Comparison of ENCODE assay signal across 21 cellular contexts in the genomic region with DNA sequence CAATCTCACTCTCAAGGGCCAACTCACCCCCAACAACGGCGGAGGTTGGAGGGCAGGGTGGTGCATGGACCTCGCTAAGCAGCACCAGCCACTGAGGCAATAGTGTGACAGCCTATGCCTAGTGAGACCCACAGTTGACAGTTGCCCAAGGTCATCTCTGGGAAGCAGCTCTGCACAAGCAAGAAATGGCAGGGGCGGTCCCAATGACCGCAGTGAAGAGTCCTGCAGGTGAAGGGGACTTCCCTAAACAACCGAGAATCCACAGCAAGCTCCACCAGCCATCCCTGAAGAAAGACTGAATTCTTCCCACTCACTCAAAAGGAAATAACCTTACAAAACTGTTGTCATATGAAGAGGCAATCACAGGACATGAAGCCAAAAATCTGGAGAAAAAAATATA.
A peak's percentile ranks its signal among the peaks of the same experiment; 100 is the strongest.
DNase-seq lines count a peak whose midpoint lies in the region; ATAC-seq and TF ChIP-seq lines count a peak whose summit lies in the region.
"Had no signal": no experiment of that assay in that cellular context is flagged by ENCODE, and none has a peak within 500 bp of the region (broad histone marks: within the 10 kb centered on the region; RNA-seq: fewer than 3 reads in every experiment).

No MANE protein-coding gene starts in this region.

- H2BK5ac ChIP-seq in mesenchymal stem cell (ENCODE audit: low read depth, low read length, poor library complexity, severe bottlenecking) = no peak overlapping the region

- H2AFZ ChIP-seq in mesenchymal stem cell (ENCODE audit: low read depth, low read length) = no peak overlapping the region

- H3K4me3 ChIP-seq in mesenchymal stem cell (ENCODE audit: insufficient read depth in 1 of 2, low read depth in 1 of 2, low read length in 2 of 2) (no peak overlapping the region), body of pancreas (no peak overlapping the region)
- H3K4me3 ChIP-seq: adrenal gland, dorsolateral prefrontal cortex, gastrocnemius medialis, prostate gland, smooth muscle cell had no signal

- no peak overlapping the region for H3K4me3 Mint-ChIP-seq in neural crest cell
- H3K4me3 Mint-ChIP-seq: natural killer cell treated with Interleukin-12 subunit alpha and Interleukin-12 subunit beta and Interleukin-15 and Interleukin-18, amount 100 ng/mL, for 72 hours had no signal

- H3K9ac ChIP-seq in mesenchymal stem cell (ENCODE audit: low read length) = no peak overlapping the region

- TF ChIP-seq CTCF in neural crest cell (conservative IDR thresholded peaks at IDR 0.05) (no peak), body of pancreas (IDR thresholded peaks at IDR 0.05) (no peak)

- H3K4me2 ChIP-seq in mesenchymal stem cell (ENCODE audit: low read length, poor library complexity, severe bottlenecking) = no peak overlapping the region
- H3K4me2 ChIP-seq: smooth muscle cell had no signal

- no peak overlapping the region for H2BK15ac ChIP-seq in mesenchymal stem cell (ENCODE audit: low read depth, poor library complexity, severe bottlenecking)

- H3K36me3 ChIP-seq in mesenchymal stem cell (ENCODE audit: control insufficient read depth in 1 of 2, insufficient read depth in 2 of 2, low read depth in 1 of 2, low read length in 2 of 2) = no peaks in the 10 kb centered on the region
- no peaks in the 10 kb centered on the region for H3K36me3 ChIP-seq in body of pancreas (replicated peaks in 1 of 2; ENCODE audit: insufficient read depth in 1 of 2, low read depth in 2 of 2)
- H3K36me3 ChIP-seq: adrenal gland, gastrocnemius medialis, prostate gland had no signal

- H2AK5ac ChIP-seq in mesenchymal stem cell (ENCODE audit: low read length, severe bottlenecking) = no peak overlapping the region

- no peaks in the 10 kb centered on the region for H3K27me3 ChIP-seq in mesenchymal stem cell (ENCODE audit: control insufficient read depth in 1 of 2, insufficient read depth in 1 of 2, low read length in 2 of 2)
- no peaks in the 10 kb centered on the region for H3K27me3 ChIP-seq in body of pancreas
- H3K27me3 ChIP-seq: adrenal gland, gastrocnemius medialis had no signal

- H3K9me3 ChIP-seq in mesenchymal stem cell (ENCODE audit: control insufficient read depth, low read length) = peaks cover 10% of the 10 kb centered on the region
- no peaks in the 10 kb centered on the region for H3K9me3 ChIP-seq in body of pancreas
- H3K9me3 ChIP-seq: adrenal gland, gastrocnemius medialis, prostate gland had no signal

- ATAC-seq in GM18868 (IDR thresholded peaks at IDR 0.05; ENCODE audit: unreplicated experiment) = peak; percentile 64
- peak; percentile 87 for ATAC-seq in GM21717 (IDR thresholded peaks at IDR 0.05; ENCODE audit: unreplicated experiment)
- ATAC-seq in HG03045 (IDR thresholded peaks at IDR 0.05; ENCODE audit: unreplicated experiment) = peak; percentile 88
- no peak for ATAC-seq in body of pancreas
- ATAC-seq: activated CD4-positive, CD25-positive, alpha-beta regulatory T cell treated with anti-CD3 and anti-CD28 coated beads, Interleukin-2, amount 50 U/mL, for 24 hours; gastrocnemius medialis had no signal

- H2BK120ac ChIP-seq in mesenchymal stem cell (ENCODE audit: low read depth, low read length) = no peak overlapping the region

- H4K8ac ChIP-seq in mesenchymal stem cell (ENCODE audit: low read length) = no peak overlapping the region

- no peak overlapping the region for H3K18ac ChIP-seq in mesenchymal stem cell (ENCODE audit: low read depth in 1 of 2, low read length in 2 of 2)

- no peaks in the 10 kb centered on the region for H3K79me1 ChIP-seq in mesenchymal stem cell (replicated peaks; ENCODE audit: low read length, poor library complexity, severe bottlenecking)

- H4K91ac ChIP-seq in mesenchymal stem cell (ENCODE audit: low read length) = no peak overlapping the region

- H3K27ac Mint-ChIP-seq in neural crest cell (ENCODE audit: unreplicated experiment) = peak overlapping the region; percentile 65
- H3K27ac Mint-ChIP-seq: natural killer cell treated with Interleukin-12 subunit alpha and Interleukin-12 subunit beta and Interleukin-15 and Interleukin-18, amount 100 ng/mL, for 72 hours had no signal

- no peak overlapping the region for H3K4ac ChIP-seq in mesenchymal stem cell (ENCODE audit: low read depth in 1 of 2, low read length in 2 of 2)

- no peak overlapping the region for H2BK12ac ChIP-seq in mesenchymal stem cell (ENCODE audit: low read length in 2 of 2)

- TF ChIP-seq POLR2A in body of pancreas (IDR thresholded peaks at IDR 0.05) = no peak

- DNase-seq in neural crest cell (ENCODE audit: low read depth, low spot score) (no peak), mesenchymal stem cell (no peak), GM19238 (ENCODE audit: insufficient read length, low spot score) (no peak), body of pancreas (no peak), NOMO-1 treated with dmso at 0.1 percent for 144 hours (lab: John Stamatoyannopoulos, UW; ENCODE audit: unreplicated experiment) (no peak)
- DNase-seq: activated effector memory CD4-positive, alpha-beta T cell treated with anti-CD3 and anti-CD28 coated beads, Interleukin-2, amount 50 U/mL, for 16 hours; adrenal gland; DND-41; dorsolateral prefrontal cortex; gastrocnemius medialis; Kasumi-1; NCI-H1105 treated with DMSO at 0.1 percent for 48 hours; stimulated activated CD4-positive, alpha-beta T cell treated with anti-CD3 and anti-CD28 coated beads, Interleukin-4, amount 100 ng/mL, for 24 hours; T1000 had no signal

- H3K14ac ChIP-seq in mesenchymal stem cell (ENCODE audit: low read length in 2 of 2) = no peak overlapping the region

- H3K27me3 Mint-ChIP-seq in neural crest cell (ENCODE audit: low read depth) = no peaks in the 10 kb centered on the region
- H3K27me3 Mint-ChIP-seq: natural killer cell treated with Interleukin-12 subunit alpha and Interleukin-12 subunit beta and Interleukin-15 and Interleukin-18, amount 100 ng/mL, for 72 hours had no signal

- H3K4me1 Mint-ChIP-seq in neural crest cell = no peaks in the 10 kb centered on the region

- no peaks in the 10 kb centered on the region for H3K36me3 Mint-ChIP-seq in neural crest cell (ENCODE audit: low read depth)

- H3K4me1 ChIP-seq in mesenchymal stem cell (ENCODE audit: control insufficient read depth, insufficient read depth, low read depth, low read length) (no peaks in the 10 kb centered on the region), body of pancreas (peaks cover 15% of the 10 kb centered on the region)
- H3K4me1 ChIP-seq: adrenal gland, gastrocnemius medialis, prostate gland had no signal

- H3K23ac ChIP-seq in mesenchymal stem cell (ENCODE audit: low read length in 2 of 2) = no peak overlapping the region

- WGBS in mesenchymal stem cell = 95% methylated on average over 6 of the region's 6 CpGs
- 88 to 92% methylated on average over 6 of the region's 6 CpGs for WGBS in body of pancreas, 2 donors

- intact Hi-C loops in body of pancreas (cut with DNase I) = no loop called here

- peaks cover 5% of the 10 kb centered on the region for H3K9me3 Mint-ChIP-seq in neural crest cell
- H3K9me3 Mint-ChIP-seq: natural killer cell treated with Interleukin-12 subunit alpha and Interleukin-12 subunit beta and Interleukin-15 and Interleukin-18, amount 100 ng/mL, for 72 hours had no signal

- H3K27ac ChIP-seq in mesenchymal stem cell (ENCODE audit: low read length, poor library complexity, severe bottlenecking) (no peak overlapping the region), body of pancreas (no peak overlapping the region)
- H3K27ac ChIP-seq: adrenal gland, dorsolateral prefrontal cortex, gastrocnemius medialis, prostate gland had no signal
